In the genomic region with DNA sequence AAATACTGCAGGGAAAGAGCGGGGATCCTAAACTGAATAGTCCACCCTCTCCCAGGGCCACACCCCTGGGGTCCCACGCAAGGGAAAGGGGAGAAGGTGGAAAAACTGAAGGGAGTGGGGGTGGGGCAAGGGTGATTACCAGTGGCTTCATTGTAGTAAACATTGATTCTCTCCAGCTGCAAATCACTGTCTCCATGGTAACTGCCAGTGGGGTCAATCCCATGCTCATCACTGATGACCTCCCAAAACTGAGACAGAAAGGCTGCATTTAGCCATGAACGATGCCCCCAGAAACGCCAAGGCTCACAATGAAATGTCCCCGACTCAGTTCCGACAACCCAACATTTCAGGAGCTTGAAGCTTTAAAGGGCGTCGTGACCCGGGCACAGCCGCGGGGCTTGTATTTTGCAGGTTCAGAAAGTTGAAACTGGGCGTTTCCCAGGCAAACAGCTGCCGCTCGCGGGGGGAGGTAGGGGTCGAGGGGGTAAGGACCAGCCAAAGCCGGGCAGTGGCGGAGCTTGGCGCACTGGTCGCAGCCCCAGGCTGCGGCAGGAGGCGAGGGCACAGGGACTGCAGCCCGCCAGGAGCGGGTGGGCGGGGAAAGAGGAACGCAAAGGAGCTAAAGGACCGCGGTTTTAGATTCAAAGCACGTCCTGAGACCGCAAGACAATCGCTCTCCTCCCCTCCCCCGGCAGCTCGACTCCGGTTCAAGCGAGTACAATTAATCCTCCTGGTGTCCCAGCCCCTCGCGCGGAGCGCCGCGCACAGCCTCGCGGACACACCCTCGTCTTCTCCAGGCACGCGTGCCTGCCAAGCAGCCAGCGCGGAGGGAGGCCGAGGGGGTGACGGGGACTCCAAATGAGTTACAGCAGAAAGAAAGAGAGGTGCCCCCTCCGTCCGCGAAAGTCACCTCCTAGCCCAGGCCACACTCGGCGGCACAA, we compare ENCODE assay signal across 8 cellular contexts. TPM values are rescaled to one million over a fixed set of nuclear protein-coding genes. Genes with fewer than 3 reads are reported as not detected.
DNase-seq lines count a peak whose midpoint lies in the region; ATAC-seq and TF ChIP-seq lines count a peak whose summit lies in the region.

No MANE protein-coding gene starts in this region.

- intact Hi-C loops in heart left ventricle (cut with DNase I) (no loop called here), cardiac septum (cut with DNase I) (no loop called here), breast epithelium (cut with DNase I; ENCODE audit: low total_unique reads) (no loop called here), left lung (cut with DNase I) (no loop called here)

- WGBS in heart left ventricle, 4 donors = 6 to 28% (median 10%) methylated on average over 18 to 55 of the region's 55 CpGs
- WGBS in suprapubic skin = 67% methylated on average over 3 of the region's 55 CpGs

- peak overlapping the region; percentile 9 to 59 (median 49) for H3K4me3 ChIP-seq in heart left ventricle
- peak overlapping the region; percentile 37 to 71 (median 50) for H3K4me3 ChIP-seq in breast epithelium
- H3K4me3 ChIP-seq in left lung = peak overlapping the region; percentile 19 to 22
- H3K4me3 ChIP-seq in suprapubic skin = peak overlapping the region; percentile 48

- H3K9me3 ChIP-seq in heart left ventricle (no peaks in the 10 kb centered on the region), breast epithelium (no peaks in the 10 kb centered on the region), left lung (no peaks in the 10 kb centered on the region), suprapubic skin (no peaks in the 10 kb centered on the region)

- peak in 1 of 4 donors; percentile 7 for ATAC-seq in heart left ventricle
- ATAC-seq in left lung = no peak
- no peak for ATAC-seq in GM19395 (IDR thresholded peaks at IDR 0.05; ENCODE audit: unreplicated experiment)

- TF ChIP-seq POLR2A in heart left ventricle (IDR thresholded peaks at IDR 0.05) (no peak), breast epithelium (IDR thresholded peaks at IDR 0.05) (no peak), suprapubic skin (IDR thresholded peaks at IDR 0.05) (no peak)

- DNase-seq in heart left ventricle (peak in 1 of 5 donors; percentile 34), cardiac septum (ENCODE audit: low spot score) (no peak), NCI-H774 (lab: John Stamatoyannopoulos, UW) (peak; percentile 59), breast epithelium (ENCODE audit: low spot score in 2 of 2) (no peak), left lung (peak in 1 of 2 donors; percentile 83), suprapubic skin (ENCODE audit: low spot score in 2 of 2) (no peak), NCI-H2107 treated with DMSO at 0.1 percent for 48 hours (lab: John Stamatoyannopoulos, UW; ENCODE audit: unreplicated experiment) (no peak)

- H3K27me3 ChIP-seq in heart left ventricle (peaks cover 22 to 61% (median 43%) of the 10 kb centered on the region in 9 donors), breast epithelium (peaks cover 5 to 37% of the 10 kb centered on the region in 2 donors), left lung (peaks cover 43 to 79% of the 10 kb centered on the region in 2 donors), suprapubic skin (peaks cover 52% of the 10 kb centered on the region)

- H3K4me1 ChIP-seq in heart left ventricle = peaks cover 2 to 50% (median 34%) of the 10 kb centered on the region in 12 donors
- H3K4me1 ChIP-seq in breast epithelium = peaks cover 11 to 25% of the 10 kb centered on the region in 2 donors
- H3K4me1 ChIP-seq in left lung = peaks cover 34 to 44% of the 10 kb centered on the region in 2 donors
- H3K4me1 ChIP-seq in suprapubic skin = peaks cover 50% of the 10 kb centered on the region

- no peak for TF ChIP-seq EP300 in suprapubic skin (IDR thresholded peaks at IDR 0.05)

- TF ChIP-seq CTCF in heart left ventricle (IDR thresholded peaks at IDR 0.05) (no peak), breast epithelium (IDR thresholded peaks at IDR 0.05) (no peak), left lung (IDR thresholded peaks at IDR 0.05) (no peak), suprapubic skin (IDR thresholded peaks at IDR 0.05) (no peak)

- H3K27ac ChIP-seq in heart left ventricle (no peak overlapping the region), breast epithelium (peak overlapping the region in 1 of 2 donors; percentile 16), left lung (no peak overlapping the region), suprapubic skin (no peak overlapping the region)

- H3K36me3 ChIP-seq in heart left ventricle = no peaks in the 10 kb centered on the region
- no peaks in the 10 kb centered on the region for H3K36me3 ChIP-seq in breast epithelium
- no peaks in the 10 kb centered on the region for H3K36me3 ChIP-seq in left lung
- H3K36me3 ChIP-seq in suprapubic skin = no peaks in the 10 kb centered on the region

RNA-seq across cellular contexts. Expression of a gene that starts 0.8 kb away (rescaled TPM):
- total RNA-seq in heart left ventricle (1 to 10 TPM in 8 of 9 donors, under 1 TPM in 1; 0.90 to 3.4 (median 1.5) TPM), cardiac septum (1.2 TPM), breast epithelium (1 to 10 TPM; 4.2 to 7.5 (median 7.3) TPM), left lung (1 to 10 TPM; 2.2 to 4.1 TPM), suprapubic skin (10 to 100 TPM in 3 of 4 donors, 1 to 10 TPM in 1; 9.2 to 19.3 (median 13.2) TPM)
- polyA plus RNA-seq in heart left ventricle = 1 to 10 TPM; 1.1 to 2.8 TPM

RNA-seq across cellular contexts. Expression of a gene that starts 32.1 kb away (rescaled TPM):
- total RNA-seq in heart left ventricle = 10 to 100 TPM in 4 of 9 donors, 1 to 10 TPM in 5; 6.2 to 12.6 (median 9.7) TPM
- 10 to 100 TPM in 1 of 2 donors, 1 to 10 TPM in 1; 8.7 to 21.7 TPM for polyA plus RNA-seq in heart left ventricle
- total RNA-seq in cardiac septum = 8.8 TPM
- 10 to 100 TPM; 24.3 to 26.9 (median 24.6) TPM for total RNA-seq in breast epithelium
- total RNA-seq in left lung = 10 to 100 TPM; 16.9 to 22.3 TPM
- total RNA-seq in suprapubic skin = 10 to 100 TPM; 11.4 to 32.6 (median 21.1) TPM
